In the genomic region with DNA sequence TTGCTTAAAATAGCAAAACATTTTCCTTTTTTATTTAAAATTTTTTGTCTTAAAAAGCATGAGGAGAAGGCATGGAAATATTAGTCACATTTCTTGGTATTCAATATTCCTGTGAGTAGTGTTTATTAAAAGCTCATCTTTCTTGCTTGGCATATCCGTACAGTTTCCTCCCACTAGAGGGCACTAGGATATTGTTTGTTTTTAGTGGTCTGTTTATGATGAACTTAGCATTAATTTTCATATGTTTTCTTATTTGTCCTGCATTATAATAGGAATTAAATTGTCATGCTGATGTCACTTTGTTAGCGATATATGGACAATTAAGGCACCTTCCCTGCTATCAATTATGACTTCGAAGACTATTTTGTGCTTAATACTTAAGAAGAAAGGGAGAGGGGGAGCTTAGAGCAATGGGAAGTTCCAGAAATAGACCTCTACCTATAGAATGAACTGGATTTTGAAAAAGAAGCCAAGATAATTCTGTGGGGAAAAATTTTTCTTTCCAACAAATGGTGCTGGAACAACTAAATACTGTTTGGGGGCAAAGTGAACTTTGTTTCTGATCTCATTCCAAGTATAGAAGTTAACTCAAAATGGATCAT, we compare ENCODE assay signal across 8 cellular contexts.
DNase-seq lines count a peak whose midpoint lies in the region; ATAC-seq, FAIRE-seq and TF ChIP-seq lines count a peak whose summit lies in the region.

No MANE protein-coding gene starts in this region.

- H3K27ac ChIP-seq in K562 (ENCODE audit: extremely low read depth, low read depth, low read length) (no peak overlapping the region), kidney (ENCODE audit: low read depth in 2 of 2, low read length in 2 of 2) (no peak overlapping the region), upper lobe of left lung (no peak overlapping the region)

- TF ChIP-seq EP300 in K562 (IDR thresholded peaks at IDR 0.05; ENCODE audit: low read length), result no peak
- no peak for TF ChIP-seq EP300 in upper lobe of left lung (IDR thresholded peaks at IDR 0.05)

- intact Hi-C loops in K562 (cut with micrococcal nuclease) (loop anchor here (1.0 to 5.0 kb wide), 5 partner anchors 24 to 484 kb away; no protein-coding TSS in a partner anchor), kidney (cut with DNase I) (no loop called here)

- no peaks in the 10 kb centered on the region for H3K9me1 ChIP-seq in K562 (ENCODE audit: control insufficient read depth, insufficient read depth, low read length)

- H3K36me3 ChIP-seq in BE2C (no peaks in the 10 kb centered on the region), K562 (ENCODE audit: control insufficient read depth, insufficient read depth, low read length) (no peaks in the 10 kb centered on the region), kidney (ENCODE audit: control insufficient read depth in 1 of 2, insufficient read depth in 2 of 2, low read length in 2 of 2) (no peaks in the 10 kb centered on the region), upper lobe of left lung (no peaks in the 10 kb centered on the region)

- peak; percentile 86 to 88 for TF ChIP-seq RAD21 in K562 (CRISPR knock-in tag; conservative IDR thresholded peaks at IDR 0.05 in 1 of 2, IDR thresholded peaks at IDR 0.05 in 1 of 2)

- in situ Hi-C loops in K562 (cut with MboI), result loop anchor here (10.0 kb wide), 1 partner anchor 482 kb away; no protein-coding TSS in a partner anchor

- ATAC-seq in K562, result peak; percentile 93
- peak in 1 of 2 donors; percentile 67 for ATAC-seq in upper lobe of left lung (ENCODE audit: low FRiP score in 2 of 2)
- ATAC-seq in GM18907 (IDR thresholded peaks at IDR 0.05; ENCODE audit: unreplicated experiment), result no peak
- no peak for ATAC-seq in GM21786 (IDR thresholded peaks at IDR 0.05; ENCODE audit: unreplicated experiment)

- TF ChIP-seq CTCF in BE2C (IDR thresholded peaks at IDR 0.05; ENCODE audit: low read depth, low read length) (peak; percentile 79), K562 (IDR thresholded peaks at IDR 0.05 in 2 of 3, conservative IDR thresholded peaks at IDR 0.05 in 1 of 3; ENCODE audit: insufficient read depth in 2 of 3, low read depth in 1 of 3, low read length in 3 of 3) (peak; percentile 68 to 96 (median 72); a peak in 5 of 6 replicates), kidney (IDR thresholded peaks at IDR 0.05; ENCODE audit: borderline replicate concordance, extremely low read depth, insufficient read depth) (peak; percentile 47), upper lobe of left lung (IDR thresholded peaks at IDR 0.05) (peak; percentile 42 to 61 (median 57))

- no peak overlapping the region for H3K4me3 ChIP-seq in BE2C (ENCODE audit: low read depth, low read length)
- no peak overlapping the region for H3K4me3 ChIP-seq in K562
- H3K4me3 ChIP-seq in kidney (ENCODE audit: low read length in 2 of 2), result no peak overlapping the region
- no peak overlapping the region for H3K4me3 ChIP-seq in upper lobe of left lung

- TF ChIP-seq POLR2A in GM12891 (IDR thresholded peaks at IDR 0.05; ENCODE audit: low read depth, low read length), result no peak
- TF ChIP-seq POLR2A in K562 (conservative IDR thresholded peaks at IDR 0.05), result no peak
- no peak for TF ChIP-seq POLR2A in upper lobe of left lung (IDR thresholded peaks at IDR 0.05)

- H2AFZ ChIP-seq in K562 (ENCODE audit: low read depth, low read length), result no peak overlapping the region

- no peaks in the 10 kb centered on the region for H4K20me1 ChIP-seq in K562 (replicated peaks; ENCODE audit: control insufficient read depth, insufficient read depth, low read length)

- no peaks in the 10 kb centered on the region for H3K9me3 ChIP-seq in BE2C
- H3K9me3 ChIP-seq in K562 (replicated peaks; ENCODE audit: control insufficient read depth, insufficient read depth, low read depth, low read length), result no peaks in the 10 kb centered on the region
- H3K9me3 ChIP-seq in kidney (ENCODE audit: control insufficient read depth in 1 of 2, low read length in 2 of 2), result no peaks in the 10 kb centered on the region
- H3K9me3 ChIP-seq in upper lobe of left lung, result no peaks in the 10 kb centered on the region

- H3K4me2 ChIP-seq in K562 (ENCODE audit: insufficient read depth, low read length), result no peak overlapping the region

- H3K9ac ChIP-seq in K562 (ENCODE audit: insufficient read depth in 1 of 2, low read depth in 2 of 2, low read length in 2 of 2), result no peak overlapping the region
- no peak overlapping the region for H3K9ac ChIP-seq in kidney (ENCODE audit: low read length in 2 of 2)

- WGBS in K562 (ENCODE audit: insufficient coverage, low coverage, missing lambda C conversion rate), result 2% methylated on average over 3 of the region's 3 CpGs
- WGBS in upper lobe of left lung, 2 donors, result 38 to 45% methylated on average over 3 of the region's 3 CpGs

- POLR2A ChIA-PET in K562 (lab: Yijun Ruan, JAX), result interaction anchor here (0.5 to 1.2 kb wide), 5 partner anchors 9 to 671 kb away, joined by 3 to 4 read pairs (median 4); no protein-coding TSS in a partner anchor

- DNase-seq in BE2C (peak; percentile 14), GM12891 (ENCODE audit: insufficient read length, low spot score) (no peak), NCI-H2171 (lab: John Stamatoyannopoulos, UW) (peak; percentile 39), K562 (ENCODE audit: extremely low read depth in 1 of 4, low spot score in 3 of 4) (peak; percentile 56 to 77 (median 60)), kidney (no peak), upper lobe of left lung (no peak)

- CTCF ChIA-PET in K562 (lab: Yijun Ruan, JAX; ENCODE audit: low intra/inter-chr PET ratio), result interaction anchor here (0.6 to 6.0 kb wide), 14 partner anchors 16 to 1664 kb away, joined by 3 to 80 read pairs (median 6); no protein-coding TSS in a partner anchor

- H3K27me3 ChIP-seq in BE2C (no peaks in the 10 kb centered on the region), K562 (ENCODE audit: control insufficient read depth in 2 of 2, insufficient read depth in 2 of 2, low read length in 2 of 2) (no peaks in the 10 kb centered on the region), upper lobe of left lung (no peaks in the 10 kb centered on the region)

- H3K4me1 ChIP-seq in BE2C, result no peaks in the 10 kb centered on the region
- H3K4me1 ChIP-seq in K562 (replicated peaks in 1 of 2; ENCODE audit: control insufficient read depth in 2 of 2, insufficient read depth in 2 of 2, low read length in 2 of 2), result peaks cover 0 to 9% of the 10 kb centered on the region in 2 experiments; a peak in 2 of 5 replicates
- no peaks in the 10 kb centered on the region for H3K4me1 ChIP-seq in kidney (ENCODE audit: control insufficient read depth in 1 of 2, insufficient read depth in 1 of 2, low read depth in 1 of 2, low read length in 2 of 2)
- no peaks in the 10 kb centered on the region for H3K4me1 ChIP-seq in upper lobe of left lung

- BruUV-seq in K562 (replicated peaks; lab: Mats Ljungman, UMichigan), result no TSS peak

- no peaks in the 10 kb centered on the region for H3K79me2 ChIP-seq in K562 (ENCODE audit: control insufficient read depth, insufficient read depth, low read length)

- FAIRE-seq in GM12891 (lab: Jason Lieb, UNC), result peak; percentile 68
- no peak for FAIRE-seq in K562 (lab: Jason Lieb, UNC)
- peak; percentile 91 for FAIRE-seq in kidney (lab: Jason Lieb, UNC)

TF ChIP-seq in GM12891, 5 proteins besides CTCF, POLR2A, EP300 and RAD21:
- TF ChIP-seq PAX5 (IDR thresholded peaks at IDR 0.05; ENCODE audit: insufficient read depth, low read length, severe bottlenecking) (no peak), TAF1 (IDR thresholded peaks at IDR 0.05; ENCODE audit: low read depth, low read length) (no peak), SPI1 (IDR thresholded peaks at IDR 0.05; ENCODE audit: low read depth, low read length) (no peak), POLR2AphosphoS5 (IDR thresholded peaks at IDR 0.05; ENCODE audit: low read depth, low read length) (no peak), POU2F2 (IDR thresholded peaks at IDR 0.05; ENCODE audit: low read depth, low read length) (no peak)

TF ChIP-seq in K562, 482 proteins besides CTCF, POLR2A, EP300 and RAD21 (continues in another document):
- TF ChIP-seq ZNF766 (CRISPR knock-in tag; conservative IDR thresholded peaks at IDR 0.05) (no peak), KLF16 (IDR thresholded peaks at IDR 0.05) (0 out of 2 replicates have a peak, but pooled peaks have one; percentile 31), CC2D1A (IDR thresholded peaks at IDR 0.05) (peak; percentile 50; the same call in 1 of the 2 replicates), SAP30 (IDR thresholded peaks at IDR 0.05; ENCODE audit: borderline replicate concordance, insufficient read depth, low read depth, low read length, poor library complexity, severe bottlenecking) (no peak), MYBL2 (IDR thresholded peaks at IDR 0.05; ENCODE audit: low read depth) (no peak), MYBL2 (CRISPR knock-in tag; IDR thresholded peaks at IDR 0.05; ENCODE audit: borderline replicate concordance) (no peak), MAFG (tag; conservative IDR thresholded peaks at IDR 0.05) (0 out of 2 replicates have a peak, but pooled peaks have one; percentile 27), ZBTB17 (CRISPR knock-in tag; IDR thresholded peaks at IDR 0.05) (no peak), NFRKB (IDR thresholded peaks at IDR 0.05; ENCODE audit: low read depth) (no peak), C11orf30 (IDR thresholded peaks at IDR 0.05; ENCODE audit: low read depth) (peak; percentile 66), MAFK (IDR thresholded peaks at IDR 0.05; ENCODE audit: low read length) (peak; percentile 52; the same call in 1 of the 2 replicates)
- TF ChIP-seq, protein P1, sequence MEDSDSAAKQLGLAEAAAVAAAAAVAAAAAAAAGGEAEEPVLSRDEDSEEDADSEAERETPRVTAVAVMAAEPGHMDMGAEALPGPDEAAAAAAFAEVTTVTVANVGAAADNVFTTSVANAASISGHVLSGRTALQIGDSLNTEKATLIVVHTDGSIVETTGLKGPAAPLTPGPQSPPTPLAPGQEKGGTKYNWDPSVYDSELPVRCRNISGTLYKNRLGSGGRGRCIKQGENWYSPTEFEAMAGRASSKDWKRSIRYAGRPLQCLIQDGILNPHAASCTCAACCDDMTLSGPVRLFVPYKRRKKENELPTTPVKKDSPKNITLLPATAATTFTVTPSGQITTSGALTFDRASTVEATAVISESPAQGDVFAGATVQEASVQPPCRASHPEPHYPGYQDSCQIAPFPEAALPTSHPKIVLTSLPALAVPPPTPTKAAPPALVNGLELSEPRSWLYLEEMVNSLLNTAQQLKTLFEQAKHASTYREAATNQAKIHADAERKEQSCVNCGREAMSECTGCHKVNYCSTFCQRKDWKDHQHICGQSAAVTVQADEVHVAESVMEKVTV (CRISPR knock-in tag; IDR thresholded peaks at IDR 0.05), result peak; percentile 81
- TF ChIP-seq, protein P2, sequence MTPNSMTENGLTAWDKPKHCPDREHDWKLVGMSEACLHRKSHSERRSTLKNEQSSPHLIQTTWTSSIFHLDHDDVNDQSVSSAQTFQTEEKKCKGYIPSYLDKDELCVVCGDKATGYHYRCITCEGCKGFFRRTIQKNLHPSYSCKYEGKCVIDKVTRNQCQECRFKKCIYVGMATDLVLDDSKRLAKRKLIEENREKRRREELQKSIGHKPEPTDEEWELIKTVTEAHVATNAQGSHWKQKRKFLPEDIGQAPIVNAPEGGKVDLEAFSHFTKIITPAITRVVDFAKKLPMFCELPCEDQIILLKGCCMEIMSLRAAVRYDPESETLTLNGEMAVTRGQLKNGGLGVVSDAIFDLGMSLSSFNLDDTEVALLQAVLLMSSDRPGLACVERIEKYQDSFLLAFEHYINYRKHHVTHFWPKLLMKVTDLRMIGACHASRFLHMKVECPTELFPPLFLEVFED (CRISPR knock-in tag; conservative IDR thresholded peaks at IDR 0.05), result no peak

Comparison
In these comparisons a context has a peak if more than half of its experiments do, and no peak if none do; other contexts are left out.
1. DNase-seq: peak in BE2C (single experiment), NCI-H2171 (single experiment) and K562 (4 of 4); none in GM12891 (single experiment), kidney (single experiment) and upper lobe of left lung (0 of 2).
2. Peak in every context shown above with its lines, with median percentiles within 50 percentile points of each other: CTCF ChIP-seq.